16 cellular contexts compared by ENCODE assay signal in the genomic region with DNA sequence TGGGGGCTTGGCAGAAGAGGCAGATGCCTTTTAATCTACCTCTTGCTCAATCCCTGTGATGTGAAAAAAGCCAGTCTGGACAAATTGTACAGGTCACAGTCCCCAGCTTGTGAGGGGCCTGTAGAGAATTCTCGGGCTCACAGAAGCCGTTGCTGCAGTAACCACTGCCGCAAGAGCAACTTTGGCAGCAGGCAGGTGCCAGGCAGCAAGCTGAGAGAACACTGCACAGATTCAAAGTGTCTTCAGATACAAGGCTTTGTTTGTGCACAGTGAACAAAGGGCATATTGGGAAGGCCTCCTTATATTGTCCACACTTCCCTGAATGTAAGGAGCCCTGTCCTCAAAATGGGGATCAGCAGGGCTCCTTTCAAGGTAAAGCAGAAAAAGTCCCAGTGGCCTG. TPM values are rescaled to one million over a fixed set of nuclear protein-coding genes. Genes with fewer than 3 reads are reported as not detected.
DNase-seq lines count a peak whose midpoint lies in the region; ATAC-seq and TF ChIP-seq lines count a peak whose summit lies in the region.
"Had no signal": no experiment of that assay in that cellular context is flagged by ENCODE, and none has a peak within 500 bp of the region (broad histone marks: within the 10 kb centered on the region; RNA-seq: fewer than 3 reads in every experiment).

No MANE protein-coding gene starts in this region.

- DNase-seq in right cardiac atrium (no peak), Right ventricle myocardium inferior (ENCODE audit: missing footprints) (no peak), dorsolateral prefrontal cortex (peak in 8 of 10 donors; percentile 48 to 70 (median 66)), medulla oblongata (ENCODE audit: extremely low spot score) (peak; percentile 83), superior temporal gyrus (ENCODE audit: extremely low spot score) (peak; percentile 73), left colon (no peak), ACHN (no peak)
- DNase-seq: DMS 273 treated with DMSO at 0.1 percent for 48 hours, KBM-7, NCI-H1436, NCI-H2029 treated with DMSO at 0.1 percent for 48 hours, NCI-H2171 treated with DMSO at 0.1 percent for 48 hours, NCI-H748 treated with DMSO at 0.1 percent for 48 hours, RPMI8226 had no signal

- H3K9me3 ChIP-seq in right cardiac atrium (ENCODE audit: control insufficient read depth, low read length), result no peaks in the 10 kb centered on the region

- no peaks in the 10 kb centered on the region for H3K4me1 ChIP-seq in right cardiac atrium (ENCODE audit: control insufficient read depth, insufficient read depth, low read length)

- TF ChIP-seq CTCF in dorsolateral prefrontal cortex (IDR thresholded peaks at IDR 0.05 in 54 of 56, conservative IDR thresholded peaks at IDR 0.05 in 2 of 56; ENCODE audit: low read depth in 1 of 56, partially characterized antibody in 56 of 56), result no peak

- intact Hi-C loops in right cardiac atrium (cut with DNase I), result no loop called here
- intact Hi-C loops in Right ventricle myocardium inferior (cut with DNase I), result no loop called here
- intact Hi-C loops in dorsolateral prefrontal cortex (cut with DNase I), result loop anchor here in 1 of 2 donors (5.0 kb wide), 1 partner anchor 35 kb away; the partner anchor contains the start of gene WDR45
- intact Hi-C loops in left colon (cut with DNase I, micrococcal nuclease), result no loop called here

- no peaks in the 10 kb centered on the region for H3K27me3 ChIP-seq in right cardiac atrium (ENCODE audit: control insufficient read depth, insufficient read depth)
- peaks cover 0 to 58% (median 0%) of the 10 kb centered on the region in 45 donors for H3K27me3 ChIP-seq in dorsolateral prefrontal cortex

- no peak for ATAC-seq in right cardiac atrium
- no peak for ATAC-seq in Right ventricle myocardium inferior
- ATAC-seq in left colon, result no peak
- no peak for ATAC-seq in GM18858 (IDR thresholded peaks at IDR 0.05; ENCODE audit: unreplicated experiment)

- H3K27ac ChIP-seq in right cardiac atrium (ENCODE audit: low read length) (peak overlapping the region; percentile 19), dorsolateral prefrontal cortex (peak overlapping the region; percentile 24 to 95 (median 88))
- H3K27ac ChIP-seq: C4-2B had no signal

- H3K4me3 ChIP-seq in right cardiac atrium (ENCODE audit: low read length) (no peak overlapping the region), dorsolateral prefrontal cortex (peak overlapping the region in 2 of 59 donors; percentile 14 to 18)

- in situ Hi-C loops in ACHN (cut with HindIII; ENCODE audit: low pct_ligation_motif_present, low pct_unique_long_range_greater_than_20kb, low sequenced_read_pairs), result no loop called here

- WGBS in right cardiac atrium, result 55% methylated on average over 3 of the region's 3 CpGs

RNA-seq across cellular contexts. Expression of gene GPKOW, which starts 11.7 kb away (rescaled TPM):
- total RNA-seq in right cardiac atrium, result 10 to 100 TPM; 17.4 to 20.1 (median 18.1) TPM
- polyA plus RNA-seq in right cardiac atrium, result 14.2 TPM
- 19.0 TPM for total RNA-seq in Right ventricle myocardium inferior
- total RNA-seq in dorsolateral prefrontal cortex, result 10 to 100 TPM; 25.5 to 45.0 (median 35.2) TPM
- total RNA-seq in left colon, result 10 to 100 TPM; 21.7 to 23.8 TPM

RNA-seq across cellular contexts. Expression of gene WDR45, which starts 32.2 kb away (rescaled TPM):
- total RNA-seq in right cardiac atrium (10 to 100 TPM; 70.0 to 81.1 (median 79.8) TPM), Right ventricle myocardium inferior (67.1 TPM), dorsolateral prefrontal cortex (100 to 1,000 TPM in 6 of 120 experiments, 10 to 100 TPM in 114; 52.9 to 142 (median 77.9) TPM), left colon (10 to 100 TPM; 39.7 to 57.7 TPM)
- 82.5 TPM for polyA plus RNA-seq in right cardiac atrium

RNA-seq across cellular contexts. Expression of gene PRAF2, which starts 38.0 kb away (rescaled TPM):
- 10 to 100 TPM; 14.2 to 20.2 (median 17.6) TPM for total RNA-seq in right cardiac atrium
- 23.4 TPM for polyA plus RNA-seq in right cardiac atrium
- 7.1 TPM for total RNA-seq in Right ventricle myocardium inferior
- total RNA-seq in dorsolateral prefrontal cortex, result 10 to 100 TPM; 34.5 to 81.5 (median 48.2) TPM
- 1 to 10 TPM; 4.2 to 5.9 TPM for total RNA-seq in left colon

RNA-seq across cellular contexts. Expression of gene MAGIX, which starts 50.7 kb away (rescaled TPM):
- total RNA-seq in right cardiac atrium (10 to 100 TPM in 3 of 4 donors, 1 to 10 TPM in 1; 9.0 to 16.6 (median 15.4) TPM), Right ventricle myocardium inferior (4.3 TPM), dorsolateral prefrontal cortex (1 to 10 TPM; 2.3 to 9.6 (median 5.3) TPM), left colon (10 to 100 TPM; 13.9 to 15.7 TPM)
- polyA plus RNA-seq in right cardiac atrium, result 16.5 TPM

RNA-seq across cellular contexts. Expression of gene CCDC120, which starts 53.0 kb away (rescaled TPM):
- total RNA-seq in right cardiac atrium (1 to 10 TPM; 1.6 to 2.7 (median 1.9) TPM), Right ventricle myocardium inferior (1.4 TPM), dorsolateral prefrontal cortex (10 to 100 TPM in 36 of 120 experiments, 1 to 10 TPM in 84; 3.7 to 15.5 (median 8.7) TPM), left colon (10 to 100 TPM; 15.0 to 15.7 TPM)
- 1.2 TPM for polyA plus RNA-seq in right cardiac atrium

Comparison
In these comparisons a context has a peak if more than half of its experiments do, and no peak if none do; other contexts are left out.
1. DNase-seq: peak in dorsolateral prefrontal cortex (8 of 10), medulla oblongata (single experiment) and superior temporal gyrus (single experiment); none in right cardiac atrium (0 of 3), Right ventricle myocardium inferior (single experiment), left colon (0 of 2) and ACHN (single experiment).